Comparison of ENCODE assay signal across 8 cellular contexts in the genomic region with DNA sequence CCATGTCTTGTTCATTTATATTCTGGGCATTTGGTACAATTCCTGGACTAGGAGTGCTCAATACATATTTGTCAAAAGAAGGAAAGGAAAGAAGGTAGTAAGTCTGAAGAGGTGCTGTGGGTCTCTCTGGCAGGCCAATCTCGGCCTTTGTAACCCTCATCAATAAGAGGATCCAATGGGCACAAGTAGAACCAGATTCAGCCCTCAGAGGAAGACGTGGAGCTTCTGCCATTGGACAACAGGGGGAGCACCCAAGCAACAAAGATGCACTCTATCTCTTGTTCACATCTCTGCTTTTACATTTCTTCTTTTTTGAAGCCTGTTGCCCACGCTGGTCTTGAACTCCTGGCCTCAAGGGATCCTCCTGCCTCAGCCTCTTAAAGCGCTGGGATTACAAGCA. TPM values are rescaled to one million over a fixed set of nuclear protein-coding genes. Genes with fewer than 3 reads are reported as not detected.
DNase-seq lines count a peak whose midpoint lies in the region; ATAC-seq, FAIRE-seq and TF ChIP-seq lines count a peak whose summit lies in the region.

No MANE protein-coding gene starts in this region.

- H4K8ac ChIP-seq in mesendoderm (ENCODE audit: low read depth, low read length): no peak overlapping the region

- H3K27ac ChIP-seq in A549 (no peak overlapping the region), mesendoderm (ENCODE audit: low read depth, low read length) (no peak overlapping the region), coronary artery (no peak overlapping the region), left lung (no peak overlapping the region)

- peaks cover 4% of the 10 kb centered on the region for H3K79me1 ChIP-seq in mesendoderm (ENCODE audit: low read length)

- no peak overlapping the region for H2BK5ac ChIP-seq in mesendoderm (ENCODE audit: low read length)

- WGBS in A549 (ENCODE audit: missing lambda C conversion rate): 41% methylated on average over 4 of the region's 4 CpGs
- WGBS in mesendoderm (ENCODE audit: extremely low coverage, insufficient coverage, low lambda C conversion rate): no CpG with 5 or more reads among the region's 4 CpGs

- no peak overlapping the region for H4K5ac ChIP-seq in mesendoderm (ENCODE audit: low read length)

- peaks cover 4% of the 10 kb centered on the region for H3K79me2 ChIP-seq in mesendoderm (ENCODE audit: control insufficient read depth, insufficient read depth, low read length)

- H3K4me1 ChIP-seq in A549 (peaks cover 7% of the 10 kb centered on the region), mesendoderm (ENCODE audit: control insufficient read depth, low read depth, low read length) (no peaks in the 10 kb centered on the region), left lung (peaks cover 9 to 35% of the 10 kb centered on the region in 2 donors)

- POLR2A ChIA-PET in A549 (lab: Yijun Ruan, JAX): interaction anchor here (1.0 kb wide), 1 partner anchor 47 kb away, joined by 3 read pairs; the partner anchor contains the start of genes RPS25 and TRAPPC4

- TF ChIP-seq EP300 in A549 (IDR thresholded peaks at IDR 0.05): no peak

- H3K27me3 Mint-ChIP-seq in activated naive CD8-positive, alpha-beta T cell: no peaks in the 10 kb centered on the region

- ATAC-seq in A549 (peak; percentile 64 to 67; a peak in 4 of 6 replicates), left lung (no peak)

- H3K27me3 ChIP-seq in mesendoderm (ENCODE audit: insufficient read depth, low read length, poor library complexity) (no peaks in the 10 kb centered on the region), left lung (no peaks in the 10 kb centered on the region)

- H3K23ac ChIP-seq in mesendoderm (ENCODE audit: low read length): no peak overlapping the region

- H2BK15ac ChIP-seq in mesendoderm (replicated peaks; ENCODE audit: low read depth): no peak overlapping the region

- DNase-seq in A549 (ENCODE audit: low read depth in 1 of 2, low spot score in 1 of 2) (peak; percentile 36 to 52), RKO (ENCODE audit: low spot score) (peak; percentile 73), mesendoderm (peak; percentile 68), coronary artery (ENCODE audit: low spot score) (no peak), mesenteric fat pad (ENCODE audit: low spot score) (no peak), left lung (no peak)

- H3K4me1 Mint-ChIP-seq in activated naive CD8-positive, alpha-beta T cell (ENCODE audit: low read depth): peaks cover 41% of the 10 kb centered on the region

- H3K4me2 ChIP-seq in A549 (no peak overlapping the region), mesendoderm (ENCODE audit: low read length) (no peak overlapping the region)

- H3K27ac Mint-ChIP-seq in activated naive CD8-positive, alpha-beta T cell: peak overlapping the region; percentile 73

- H3K4me3 ChIP-seq in A549 (no peak overlapping the region), mesendoderm (ENCODE audit: low read length) (no peak overlapping the region), coronary artery (no peak overlapping the region), left lung (no peak overlapping the region)

- H3K36me3 ChIP-seq in mesendoderm (ENCODE audit: control insufficient read depth, insufficient read depth, low read length) (no peaks in the 10 kb centered on the region), left lung (peaks cover 0 to 8% of the 10 kb centered on the region in 2 donors)

- H3K9me3 ChIP-seq in A549 (no peaks in the 10 kb centered on the region), left lung (no peaks in the 10 kb centered on the region)

- H3K36me3 Mint-ChIP-seq in activated naive CD8-positive, alpha-beta T cell: no peaks in the 10 kb centered on the region

- peak in 1 of 2 experiments; percentile 29; a peak in 1 of 5 replicates for TF ChIP-seq RAD21 in A549 (conservative IDR thresholded peaks at IDR 0.05 in 1 of 2, IDR thresholded peaks at IDR 0.05 in 1 of 2)

- FAIRE-seq in A549 (lab: Jason Lieb, UNC): no peak

- no peaks in the 10 kb centered on the region for H3K9me3 Mint-ChIP-seq in activated naive CD8-positive, alpha-beta T cell (ENCODE audit: low read depth)

- no peak overlapping the region for H3K18ac ChIP-seq in mesendoderm (ENCODE audit: low read length)

- intact Hi-C loops in left lung (cut with DNase I): no loop called here

- no peak overlapping the region for H3K4ac ChIP-seq in mesendoderm (ENCODE audit: low read depth, low read length)

- no peak overlapping the region for H2AK5ac ChIP-seq in mesendoderm (ENCODE audit: low read length)

- TF ChIP-seq POLR2A in A549 (IDR thresholded peaks at IDR 0.05; ENCODE audit: low read length): no peak

- H3K56ac ChIP-seq in mesendoderm (ENCODE audit: low read length): no peak overlapping the region

- peak overlapping the region; percentile 95 for H3K4me3 Mint-ChIP-seq in activated naive CD8-positive, alpha-beta T cell

- no peak overlapping the region for H2BK120ac ChIP-seq in mesendoderm (ENCODE audit: low read depth, low read length)

- TF ChIP-seq CTCF in A549 (IDR thresholded peaks at IDR 0.05): peak; percentile 29; the same call in 2 of the 3 replicates
- TF ChIP-seq CTCF in GM12872 (IDR thresholded peaks at IDR 0.05; ENCODE audit: insufficient read depth, low read depth, low read length): peak; percentile 80
- TF ChIP-seq CTCF in coronary artery (IDR thresholded peaks at IDR 0.05): no peak
- peak in 1 of 2 donors; percentile 11 for TF ChIP-seq CTCF in left lung (IDR thresholded peaks at IDR 0.05)

- CTCF ChIA-PET in A549 (lab: Yijun Ruan, JAX): interaction anchor here (1.0 to 1.3 kb wide), 4 partner anchors 8 to 34 kb away, joined by 3 to 4 read pairs (median 3); no protein-coding TSS in a partner anchor

- no peak overlapping the region for H3K9ac ChIP-seq in mesendoderm (ENCODE audit: low read length)

TF ChIP-seq in A549, 52 proteins besides CTCF, POLR2A, EP300 and RAD21:
- TF ChIP-seq SMC3 (IDR thresholded peaks at IDR 0.05) (peak; percentile 27; the same call in 1 of the 3 replicates), EHF (CRISPR knock-in tag; IDR thresholded peaks at IDR 0.05) (no peak), CHD4 (IDR thresholded peaks at IDR 0.05; ENCODE audit: borderline replicate concordance) (no peak)
TF ChIP-seq in A549: peak in this region for 1.

RNA-seq across cellular contexts. Expression of gene VPS11, which starts 2.2 kb away (rescaled TPM):
- 4.6 and 11.3 TPM in 2 replicates for polyA plus RNA-seq in A549 (2011; rRNA removed)
- polyA plus RNA-seq in A549 (2012; cell fraction: cytosol; rRNA removed): 7.0 and 7.1 TPM in 2 replicates
- polyA plus RNA-seq in A549 (2012; cell fraction: nucleus; rRNA removed): 19.4 and 21.8 TPM in 2 replicates
- polyA plus RNA-seq in A549 (2017; fragmentation: RNase III; extraction: RNeasy Plus Mini Kit Qiagen cat#74134 plus additional on column Dnase treatment): 10.8 to 12.1 TPM (median 12.0 TPM) in 3 replicates
- polyA minus RNA-seq in A549 (2011; rRNA and poly(A)+ RNA removed): 11.6 and 15.0 TPM in 2 replicates
- 14.4 TPM for polyA plus RNA-seq in mesendoderm (2013, experiment 1 of 2)
- polyA plus RNA-seq in mesendoderm (2013, experiment 2 of 2): 13.2 TPM
- total RNA-seq in mesenteric fat pad: 33.3 TPM
- total RNA-seq in left lung: 10 to 100 TPM; 30.5 to 35.0 TPM

RNA-seq across cellular contexts. Expression of gene HYOU1, which starts 8.4 kb away (rescaled TPM):
- polyA plus RNA-seq in A549 (2011; rRNA removed) (83.1 and 116 TPM in 2 replicates), A549 (2017; fragmentation: RNase III; extraction: RNeasy Plus Mini Kit Qiagen cat#74134 plus additional on column Dnase treatment) (38.0 to 44.8 TPM (median 42.1 TPM) in 3 replicates)
- polyA plus RNA-seq in A549 (2012; cell fraction: cytosol; rRNA removed): 40.0 and 46.4 TPM in 2 replicates
- 97.5 and 104 TPM in 2 replicates for polyA plus RNA-seq in A549 (2012; cell fraction: nucleus; rRNA removed)
- polyA minus RNA-seq in A549 (2011; rRNA and poly(A)+ RNA removed): 100 and 116 TPM in 2 replicates
- 139 TPM for polyA plus RNA-seq in mesendoderm (2013, experiment 1 of 2)
- polyA plus RNA-seq in mesendoderm (2013, experiment 2 of 2): 134 TPM
- total RNA-seq in mesenteric fat pad (115 TPM), left lung (100 to 1,000 TPM; 147 to 272 TPM)

RNA-seq across cellular contexts. Expression of gene HMBS, which starts 19.3 kb away (rescaled TPM):
- polyA plus RNA-seq in A549 (2011; rRNA removed): 62.2 and 77.6 TPM in 2 replicates
- polyA plus RNA-seq in A549 (2012; cell fraction: cytosol; rRNA removed): 71.6 and 74.7 TPM in 2 replicates
- polyA plus RNA-seq in A549 (2012; cell fraction: nucleus; rRNA removed): 83.1 and 86.5 TPM in 2 replicates
- 48.8 to 51.7 TPM (median 49.1 TPM) in 3 replicates for polyA plus RNA-seq in A549 (2017; fragmentation: RNase III; extraction: RNeasy Plus Mini Kit Qiagen cat#74134 plus additional on column Dnase treatment)
- 56.8 and 74.4 TPM in 2 replicates for polyA minus RNA-seq in A549 (2011; rRNA and poly(A)+ RNA removed)
- polyA plus RNA-seq in mesendoderm (2013, experiment 1 of 2): 40.0 TPM
- 37.8 TPM for polyA plus RNA-seq in mesendoderm (2013, experiment 2 of 2)
- 22.2 TPM for total RNA-seq in mesenteric fat pad
- total RNA-seq in left lung: 10 to 100 TPM; 16.5 to 32.0 TPM

RNA-seq across cellular contexts. Expression of gene SLC37A4, which starts 34.7 kb away (rescaled TPM):
- 21.2 and 22.8 TPM in 2 replicates for polyA plus RNA-seq in A549 (2011; rRNA removed)
- polyA plus RNA-seq in A549 (2012; cell fraction: cytosol; rRNA removed): 15.9 and 20.1 TPM in 2 replicates
- 42.8 and 46.0 TPM in 2 replicates for polyA plus RNA-seq in A549 (2012; cell fraction: nucleus; rRNA removed)
- 12.7 to 15.5 TPM (median 14.0 TPM) in 3 replicates for polyA plus RNA-seq in A549 (2017; fragmentation: RNase III; extraction: RNeasy Plus Mini Kit Qiagen cat#74134 plus additional on column Dnase treatment)
- 26.0 and 30.3 TPM in 2 replicates for polyA minus RNA-seq in A549 (2011; rRNA and poly(A)+ RNA removed)
- 19.7 TPM for polyA plus RNA-seq in mesendoderm (2013, experiment 1 of 2)
- 18.9 TPM for polyA plus RNA-seq in mesendoderm (2013, experiment 2 of 2)
- total RNA-seq in mesenteric fat pad: 10.2 TPM
- 10 to 100 TPM; 17.8 to 19.8 TPM for total RNA-seq in left lung

RNA-seq across cellular contexts. Expression of gene DPAGT1, which starts 36.3 kb away (rescaled TPM):
- polyA plus RNA-seq in A549 (2011; rRNA removed): 81.4 and 86.9 TPM in 2 replicates
- 47.6 and 51.1 TPM in 2 replicates for polyA plus RNA-seq in A549 (2012; cell fraction: cytosol; rRNA removed)
- 128 and 131 TPM in 2 replicates for polyA plus RNA-seq in A549 (2012; cell fraction: nucleus; rRNA removed)
- polyA plus RNA-seq in A549 (2017; fragmentation: RNase III; extraction: RNeasy Plus Mini Kit Qiagen cat#74134 plus additional on column Dnase treatment): 42.1 to 47.6 TPM (median 43.7 TPM) in 3 replicates
- polyA minus RNA-seq in A549 (2011; rRNA and poly(A)+ RNA removed): 102 and 104 TPM in 2 replicates
- 41.4 TPM for polyA plus RNA-seq in mesendoderm (2013, experiment 1 of 2)
- polyA plus RNA-seq in mesendoderm (2013, experiment 2 of 2): 40.9 TPM
- total RNA-seq in mesenteric fat pad: 40.9 TPM
- total RNA-seq in left lung: 10 to 100 TPM; 50.3 to 56.2 TPM

Comparison
In these comparisons a context has a peak if more than half of its experiments do, and no peak if none do; other contexts are left out.
1. DNase-seq: peak in A549 (2 of 2), RKO (single experiment) and mesendoderm (single experiment); none in coronary artery (single experiment), mesenteric fat pad (single experiment) and left lung (0 of 2).